24 cellular contexts compared by ENCODE assay signal in the genomic region with DNA sequence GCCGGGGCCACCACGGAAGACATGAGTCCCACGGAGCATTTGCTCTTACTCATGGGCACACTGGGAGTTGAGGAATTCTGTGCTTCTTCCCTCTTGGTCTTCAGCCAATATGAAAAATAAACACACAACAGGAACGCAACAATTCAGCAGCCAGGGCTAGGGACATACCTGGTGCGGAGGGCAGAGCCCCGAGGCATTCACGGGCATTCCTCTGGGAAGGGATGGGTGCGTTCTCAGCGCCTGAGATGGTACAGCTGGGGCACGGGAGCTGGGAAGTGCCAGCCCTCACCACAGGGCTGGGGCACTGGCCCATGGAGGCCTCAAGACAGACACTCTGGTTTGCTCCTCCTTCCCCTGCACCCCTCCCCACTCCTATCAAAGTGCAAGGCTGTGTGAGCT. TPM values are rescaled to one million over a fixed set of nuclear protein-coding genes. Genes with fewer than 3 reads are reported as not detected.
A peak's percentile ranks its signal among the peaks of the same experiment; 100 is the strongest.
DNase-seq lines count a peak whose midpoint lies in the region; ATAC-seq and TF ChIP-seq lines count a peak whose summit lies in the region.
"Had no signal": no experiment of that assay in that cellular context is flagged by ENCODE, and none has a peak within 500 bp of the region (broad histone marks: within the 10 kb centered on the region; RNA-seq: fewer than 3 reads in every experiment).

No MANE protein-coding gene starts in this region.

- H3K27ac Mint-ChIP-seq in MCF 10A (ENCODE audit: low read depth, unreplicated experiment) (no peak overlapping the region), chondrocyte (ENCODE audit: unreplicated experiment) (no peak overlapping the region), Calu3 (ENCODE audit: unreplicated experiment) (no peak overlapping the region)
- H3K27ac Mint-ChIP-seq: CD4-positive, alpha-beta memory T cell had no signal

- no TSS peak for BruUV-seq in MCF 10A (replicated peaks; lab: Mats Ljungman, UMichigan)
- no TSS peak for BruUV-seq in Calu3 (replicated peaks; lab: Mats Ljungman, UMichigan)

- POLR2A ChIA-PET in MCF 10A (lab: Yijun Ruan, JAX) = no interaction called here

- ATAC-seq in GM21786 (IDR thresholded peaks at IDR 0.05; ENCODE audit: unreplicated experiment) = no peak
- ATAC-seq in omental fat pad (ENCODE audit: low FRiP score) = no peak
- no peak for ATAC-seq in HG03196 (IDR thresholded peaks at IDR 0.05; ENCODE audit: unreplicated experiment)
- ATAC-seq: GM12878 had no signal

- no peaks in the 10 kb centered on the region for H3K4me1 Mint-ChIP-seq in MCF 10A (ENCODE audit: insufficient read depth, unreplicated experiment)
- H3K4me1 Mint-ChIP-seq in chondrocyte (ENCODE audit: low read depth) = peaks cover 6% of the 10 kb centered on the region
- H3K4me1 Mint-ChIP-seq in Calu3 (ENCODE audit: low read depth, unreplicated experiment) = no peaks in the 10 kb centered on the region

- intact Hi-C loops in MCF 10A (cut with micrococcal nuclease) (no loop called here), Calu3 (cut with micrococcal nuclease; ENCODE audit: unreplicated experiment) (no loop called here)

- in situ Hi-C loops in T47D (cut with HindIII; ENCODE audit: low pct_unique_long_range_greater_than_20kb, low sequenced_read_pairs) = no loop called here

- TF ChIP-seq CTCF in MCF 10A (IDR thresholded peaks at IDR 0.05; ENCODE audit: unreplicated experiment) (no peak), chondrocyte (IDR thresholded peaks at IDR 0.05) (no peak), Calu3 (IDR thresholded peaks at IDR 0.05; ENCODE audit: unreplicated experiment) (no peak), omental fat pad (IDR thresholded peaks at IDR 0.05) (no peak)

- H3K27me3 Mint-ChIP-seq in MCF 10A (ENCODE audit: insufficient read depth, unreplicated experiment) = peaks cover 25% of the 10 kb centered on the region
- peaks cover 62% of the 10 kb centered on the region for H3K27me3 Mint-ChIP-seq in chondrocyte (ENCODE audit: low read depth)
- H3K27me3 Mint-ChIP-seq in Calu3 (ENCODE audit: unreplicated experiment) = peaks cover 63% of the 10 kb centered on the region

- peak; percentile 72 to 80 for DNase-seq in T47D (ENCODE audit: low read depth in 1 of 2, low spot score in 1 of 2)
- no peak for DNase-seq in MCF 10A (ENCODE audit: unreplicated experiment)
- peak; percentile 66 for DNase-seq in chondrocyte (ENCODE audit: low spot score)
- DNase-seq in left kidney (ENCODE audit: low read depth, low spot score) = peak; percentile 71
- DNase-seq in Calu3 = no peak
- no peak for DNase-seq in omental fat pad (ENCODE audit: low spot score)
- DNase-seq: CD4-positive, alpha-beta memory T cell; COR-L47; KBM-7; MM.1S; NCI-H2029; NCI-H446; NCI-H524 treated with DMSO at 0.1 percent for 48 hours; NCI-H774; Right ventricle myocardium superior had no signal

- H3K4me3 Mint-ChIP-seq in MCF 10A (ENCODE audit: unreplicated experiment) = no peak overlapping the region
- H3K4me3 Mint-ChIP-seq in chondrocyte (ENCODE audit: unreplicated experiment) = no peak overlapping the region
- H3K4me3 Mint-ChIP-seq in Calu3 (ENCODE audit: low read depth, unreplicated experiment) = no peak overlapping the region

- H3K36me3 Mint-ChIP-seq in MCF 10A (ENCODE audit: insufficient read depth, unreplicated experiment) (no peaks in the 10 kb centered on the region), chondrocyte (ENCODE audit: low read depth) (peaks cover 4% of the 10 kb centered on the region), Calu3 (ENCODE audit: insufficient read depth, unreplicated experiment) (no peaks in the 10 kb centered on the region)
- H3K36me3 Mint-ChIP-seq: CD4-positive, alpha-beta memory T cell had no signal

- H3K9me3 Mint-ChIP-seq in MCF 10A (ENCODE audit: unreplicated experiment) = peaks cover 14% of the 10 kb centered on the region
- peaks cover 9% of the 10 kb centered on the region for H3K9me3 Mint-ChIP-seq in chondrocyte (ENCODE audit: low read depth)
- H3K9me3 Mint-ChIP-seq in Calu3 (ENCODE audit: low read depth, unreplicated experiment) = peaks cover 6% of the 10 kb centered on the region

- CTCF ChIA-PET in MCF 10A (lab: Yijun Ruan, JAX) (no interaction called here), Calu3 (lab: Charles Lee) (interaction anchor here (0.6 kb wide), 1 partner anchor 35 kb away, joined by 3 read pairs; no protein-coding TSS in a partner anchor)

RNA-seq across cellular contexts. Expression of gene SLC6A3, which starts 2.1 kb away (rescaled TPM):
- total RNA-seq in MCF 10A (2022) (not detected in 2 replicates), chondrocyte (not detected in 3 replicates), Calu3 (2022) (not detected in 2 replicates), omental fat pad (1 to 10 TPM in 1 of 4 donors, under 1 TPM in 3; 0.32 to 1.2 (median 0.55) TPM)
- total RNA-seq: A172; CD4-positive, alpha-beta memory T cell; GM12878; H4; LHCN-M2; PC-9; Right ventricle myocardium superior; RPMI7951; SJSA1 had no signal

Comparison
In these comparisons a context has a peak if more than half of its experiments do, and no peak if none do; other contexts are left out.
1. DNase-seq: peak in T47D (2 of 2), chondrocyte (single experiment) and left kidney (single experiment); none in MCF 10A (single experiment), Calu3 (single experiment) and omental fat pad (single experiment).